In the genomic region with DNA sequence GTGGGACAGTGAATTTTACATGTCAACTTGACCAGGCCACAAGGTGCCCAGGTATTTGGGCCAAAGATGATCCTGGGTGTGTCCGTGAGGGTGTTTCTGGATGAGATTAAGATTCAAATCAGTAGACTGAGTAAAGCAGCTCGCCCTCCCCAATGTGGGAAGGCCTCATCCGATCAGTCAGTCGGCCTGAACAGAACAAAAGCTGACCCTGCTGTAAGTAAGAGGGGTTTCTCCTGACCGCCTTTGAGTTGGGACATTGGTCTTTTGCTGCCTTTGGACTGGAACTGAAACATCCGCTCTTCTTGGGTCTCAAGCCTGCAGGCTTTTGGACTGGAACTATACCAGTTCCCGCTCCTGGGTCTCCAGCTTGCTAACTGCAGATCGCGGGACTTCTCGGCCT, we compare ENCODE assay signal across 20 cellular contexts.
A peak's percentile ranks its signal among the peaks of the same experiment; 100 is the strongest.
DNase-seq lines count a peak whose midpoint lies in the region; ATAC-seq, FAIRE-seq and TF ChIP-seq lines count a peak whose summit lies in the region.
"Had no signal": no experiment of that assay in that cellular context is flagged by ENCODE, and none has a peak within 500 bp of the region (broad histone marks: within the 10 kb centered on the region; RNA-seq: fewer than 3 reads in every experiment).

No MANE protein-coding gene starts in this region.

- no peak for ATAC-seq in foreskin keratinocyte
- ATAC-seq: activated T-cell treated with anti-CD3 and anti-CD28 coated beads, Interleukin-2, amount 50 U/mL, for 72 hours; natural killer cell treated with Interleukin-12 subunit alpha and Interleukin-12 subunit beta and Interleukin-15 and Interleukin-18, amount 100 ng/mL, for 72 hours had no signal

- no peak overlapping the region for H2AK5ac ChIP-seq in H9 (ENCODE audit: insufficient read length, low read length)

- H3K4ac ChIP-seq in H9 (ENCODE audit: low read depth, low read length) = no peak overlapping the region

- H3T11ph ChIP-seq in H9 (ENCODE audit: low read length) = no peak overlapping the region

- 73% methylated on average over 10 of the region's 10 CpGs for WGBS in esophagus muscularis mucosa
- no CpG with 5 or more reads among the region's 10 CpGs for WGBS in H9 (ENCODE audit: extremely low coverage, insufficient read length, low lambda C conversion rate)
- WGBS in small intestine, 3 donors = 90 to 91% (median 91%) methylated on average over 10 of the region's 10 CpGs

- H3K9ac ChIP-seq in adipocyte (ENCODE audit: low read length) = peak overlapping the region; percentile 55
- peak overlapping the region; percentile 80 for H3K9ac ChIP-seq in stomach smooth muscle (ENCODE audit: low read length in 2 of 2)
- H3K9ac ChIP-seq in H9 (ENCODE audit: extremely low read depth, insufficient read length, low read length) = no peak overlapping the region

- H3K14ac ChIP-seq in H9 (ENCODE audit: insufficient read depth, low read length) = no peak overlapping the region; the same call in 1 of the 2 replicates

- no peak overlapping the region for H2BK12ac ChIP-seq in H9 (ENCODE audit: insufficient read length, low read depth, low read length)

- H3K79me1 ChIP-seq in H9 (ENCODE audit: insufficient read depth, low read depth, low read length, poor library complexity, severe bottlenecking) = no peaks in the 10 kb centered on the region

- H2BK15ac ChIP-seq in H9 (ENCODE audit: low read depth, low read length) = no peak overlapping the region

- H3K9me3 Mint-ChIP-seq in nephron progenitor cell (peaks cover 7% of the 10 kb centered on the region), H9 (0 out of 5 replicates have a peak, but pooled peaks cover 0 to under 1% of the 10 kb centered on the region in 2 experiments)
- H3K9me3 Mint-ChIP-seq: activated T-cell treated with anti-CD3 and anti-CD28 coated beads, Interleukin-2, amount 50 U/mL, for 72 hours had no signal

- H3K4me3 ChIP-seq in adipocyte (ENCODE audit: low read length) (peak overlapping the region; percentile 36), esophagus muscularis mucosa (peak overlapping the region in 3 of 4 donors; percentile 29 to 48 (median 36)), stomach smooth muscle (ENCODE audit: low read length in 2 of 2) (peak overlapping the region; percentile 35 to 60), small intestine (ENCODE audit: low read depth in 1 of 2, low read length in 2 of 2) (no peak overlapping the region)
- H3K4me3 ChIP-seq: ascending aorta had no signal

- DNase-seq in adipocyte (ENCODE audit: low read depth) = no peak
- DNase-seq in esophagus muscularis mucosa (ENCODE audit: extremely low spot score) = no peak
- DNase-seq in nephron progenitor cell = no peak
- DNase-seq in H9 = no peak
- no peak for DNase-seq in foreskin keratinocyte
- DNase-seq in H4 (ENCODE audit: low spot score) = no peak
- DNase-seq in small intestine = no peak
- DNase-seq: activated CD4-positive, alpha-beta T cell treated with anti-CD3 and anti-CD28 coated beads for 1 hour; activated CD8-positive, alpha-beta memory T cell treated with anti-CD3 and anti-CD28 coated beads for 24 hours; activated naive CD4-positive, alpha-beta T cell treated with anti-CD3 and anti-CD28 coated beads, Interleukin-2, amount 50 U/mL, for 16 hours; activated T-cell treated with anti-CD3 and anti-CD28 coated beads, Interleukin-2, amount 50 U/mL, for 72 hours; islet precursor cell; NCI-H1105 treated with DMSO at 0.1 percent for 48 hours; NCI-H524 treated with DMSO at 0.1 percent for 48 hours; SW 1271 had no signal

- H3K56ac ChIP-seq in H9 (ENCODE audit: insufficient read length, low read depth, low read length) = no peak overlapping the region

- H4K8ac ChIP-seq in H9 (replicated peaks; ENCODE audit: insufficient read length, low read depth, low read length) = no peak overlapping the region

- intact Hi-C loops in esophagus muscularis mucosa (cut with DNase I) = loop anchor here (5.0 kb wide), 1 partner anchor 96 kb away; no protein-coding TSS in a partner anchor

- no peak for TF ChIP-seq POLR2A in esophagus muscularis mucosa (IDR thresholded peaks at IDR 0.05; ENCODE audit: low read depth)

- H3K36me3 Mint-ChIP-seq in nephron progenitor cell (ENCODE audit: low read depth) (no peaks in the 10 kb centered on the region), H9 (ENCODE audit: insufficient read depth in 1 of 3, low read depth in 3 of 3) (no peaks in the 10 kb centered on the region)
- H3K36me3 Mint-ChIP-seq: natural killer cell treated with Interleukin-12 subunit alpha and Interleukin-12 subunit beta and Interleukin-15 and Interleukin-18, amount 100 ng/mL, for 72 hours had no signal

- H3K4me1 ChIP-seq in adipocyte (ENCODE audit: control insufficient read depth, insufficient read depth, low read length) (peaks cover 19% of the 10 kb centered on the region), esophagus muscularis mucosa (peaks cover 38 to 88% (median 75%) of the 10 kb centered on the region in 4 donors), stomach smooth muscle (ENCODE audit: control insufficient read depth, insufficient read depth, low read length) (peaks cover 81% of the 10 kb centered on the region), H9 (ENCODE audit: insufficient read depth, low read length) (no peaks in the 10 kb centered on the region; the same call in 1 of the 2 replicates), foreskin keratinocyte (no peaks in the 10 kb centered on the region), small intestine (ENCODE audit: control insufficient read depth in 2 of 2, insufficient read depth in 1 of 2, low read depth in 1 of 2, low read length in 1 of 2) (no peaks in the 10 kb centered on the region)

- H3K9me3 ChIP-seq in adipocyte (ENCODE audit: control insufficient read depth, low read length) = no peaks in the 10 kb centered on the region
- no peaks in the 10 kb centered on the region for H3K9me3 ChIP-seq in esophagus muscularis mucosa
- H3K9me3 ChIP-seq in stomach smooth muscle (ENCODE audit: control insufficient read depth in 2 of 2, low read length in 2 of 2) = no peaks in the 10 kb centered on the region
- H3K9me3 ChIP-seq in H9 (ENCODE audit: control insufficient read depth, low read depth, low read length) = no peaks in the 10 kb centered on the region
- H3K9me3 ChIP-seq in small intestine (ENCODE audit: control insufficient read depth, low read depth) = no peaks in the 10 kb centered on the region
- H3K9me3 ChIP-seq: ascending aorta had no signal

- H3K36me3 ChIP-seq in adipocyte (ENCODE audit: control insufficient read depth, insufficient read depth, low read length, severe bottlenecking) (no peaks in the 10 kb centered on the region), esophagus muscularis mucosa (no peaks in the 10 kb centered on the region), stomach smooth muscle (ENCODE audit: control insufficient read depth in 2 of 2, insufficient read depth in 2 of 2, low read length in 2 of 2) (no peaks in the 10 kb centered on the region), small intestine (ENCODE audit: control insufficient read depth in 2 of 2, insufficient read depth in 2 of 2, low read length in 2 of 2) (no peaks in the 10 kb centered on the region)
- H3K36me3 ChIP-seq: ascending aorta had no signal

- FAIRE-seq in small intestine (lab: Jason Lieb, UNC) = no peak
- FAIRE-seq: GM18507 had no signal

- no peaks in the 10 kb centered on the region for H3K27me3 ChIP-seq in adipocyte (replicated peaks; ENCODE audit: control insufficient read depth, insufficient read depth, low read length)
- no peaks in the 10 kb centered on the region for H3K27me3 ChIP-seq in esophagus muscularis mucosa
- no peaks in the 10 kb centered on the region for H3K27me3 ChIP-seq in stomach smooth muscle (ENCODE audit: control insufficient read depth in 1 of 2, insufficient read depth in 2 of 2, low read length in 2 of 2)
- H3K27me3 ChIP-seq in H9 (ENCODE audit: insufficient read depth, low read length) = no peaks in the 10 kb centered on the region
- H3K27me3 ChIP-seq in foreskin keratinocyte = no peaks in the 10 kb centered on the region
- H3K27me3 ChIP-seq in small intestine (ENCODE audit: control insufficient read depth in 2 of 2, insufficient read depth in 2 of 2, low read length in 2 of 2) = no peaks in the 10 kb centered on the region
- H3K27me3 ChIP-seq: ascending aorta had no signal

- H3K18ac ChIP-seq in H9 (ENCODE audit: insufficient read length, low read depth, low read length) = no peak overlapping the region

- H3K27me3 Mint-ChIP-seq in nephron progenitor cell (ENCODE audit: low read depth, poor library complexity) (no peaks in the 10 kb centered on the region), H9 (ENCODE audit: low read depth) (no peaks in the 10 kb centered on the region; the same call in none of the 2 replicates)
- H3K27me3 Mint-ChIP-seq: memory B cell had no signal

- no peaks in the 10 kb centered on the region for H3K79me2 ChIP-seq in H9 (ENCODE audit: insufficient read depth, low read length)

- no peak overlapping the region for H2BK20ac ChIP-seq in H9 (ENCODE audit: low read depth, low read length, poor library complexity, severe bottlenecking)

- H2AFZ ChIP-seq in H9 (ENCODE audit: low read length) = no peak overlapping the region

- H3K27ac ChIP-seq in esophagus muscularis mucosa (replicated peaks in 1 of 4) (peak overlapping the region; percentile 90 to 96 (median 94)), stomach smooth muscle (ENCODE audit: low read length) (peak overlapping the region; percentile 100), H9 (ENCODE audit: insufficient read length, low read depth, low read length) (no peak overlapping the region), foreskin keratinocyte (no peak overlapping the region), small intestine (ENCODE audit: low read depth in 1 of 2, low read length in 1 of 2) (peak overlapping the region in 1 of 2 donors; percentile 48)

- no peak overlapping the region for H2BK120ac ChIP-seq in H9 (ENCODE audit: low read depth, low read length, poor library complexity, severe bottlenecking)

- H3K27ac Mint-ChIP-seq in nephron progenitor cell = peak overlapping the region; percentile 84
- peak overlapping the region in 1 of 3 experiments; percentile 95; a peak in 1 of 7 replicates for H3K27ac Mint-ChIP-seq in H9
- H3K27ac Mint-ChIP-seq: activated T-cell treated with anti-CD3 and anti-CD28 coated beads, Interleukin-2, amount 50 U/mL, for 72 hours; memory B cell; natural killer cell treated with Interleukin-12 subunit alpha and Interleukin-12 subunit beta and Interleukin-15 and Interleukin-18, amount 100 ng/mL, for 72 hours had no signal

- no peak overlapping the region for H3K23ac ChIP-seq in H9 (ENCODE audit: insufficient read length, low read depth, low read length)

- H4K20me1 ChIP-seq in H9 (ENCODE audit: control insufficient read depth, insufficient read depth, insufficient read length) = no peaks in the 10 kb centered on the region

- H4K5ac ChIP-seq in H9 (ENCODE audit: insufficient read length, low read depth, low read length) = no peak overlapping the region

- H3K4me3 Mint-ChIP-seq in nephron progenitor cell = no peak overlapping the region
- H3K4me3 Mint-ChIP-seq in H9 = no peak overlapping the region
- H3K4me3 Mint-ChIP-seq: activated T-cell treated with anti-CD3 and anti-CD28 coated beads, Interleukin-2, amount 50 U/mL, for 72 hours; memory B cell; natural killer cell treated with Interleukin-12 subunit alpha and Interleukin-12 subunit beta and Interleukin-15 and Interleukin-18, amount 100 ng/mL, for 72 hours had no signal

- H3K4me2 ChIP-seq in H9 (ENCODE audit: insufficient read depth, insufficient read length, low read length) = no peak overlapping the region

- no peak overlapping the region for H4K91ac ChIP-seq in H9 (ENCODE audit: insufficient read length, low read depth, low read length)

- TF ChIP-seq CTCF in esophagus muscularis mucosa (IDR thresholded peaks at IDR 0.05) (no peak), nephron progenitor cell (IDR thresholded peaks at IDR 0.05) (no peak), H9 (conservative IDR thresholded peaks at IDR 0.05) (no peak), foreskin keratinocyte (conservative IDR thresholded peaks at IDR 0.05) (no peak)

- H3K4me1 Mint-ChIP-seq in nephron progenitor cell = peaks cover 86% of the 10 kb centered on the region
- peaks cover 32 to 39% of the 10 kb centered on the region in 2 experiments for H3K4me1 Mint-ChIP-seq in H9

- no peaks in the 10 kb centered on the region for H3K23me2 ChIP-seq in H9 (ENCODE audit: insufficient read length, low read depth, low read length, poor library complexity, severe bottlenecking)

- H2BK5ac ChIP-seq in H9 (ENCODE audit: insufficient read length, low read length) = no peak overlapping the region

- TF ChIP-seq EP300 in esophagus muscularis mucosa (IDR thresholded peaks at IDR 0.05) = no peak

Comparison
In these comparisons a context has a peak if more than half of its experiments do, and no peak if none do; other contexts are left out.
1. H3K4me3 ChIP-seq: peak in adipocyte (single experiment), esophagus muscularis mucosa (3 of 4) and stomach smooth muscle (2 of 2); none in small intestine (0 of 2).
2. H3K27ac ChIP-seq: peak in esophagus muscularis mucosa (4 of 4) and stomach smooth muscle (single experiment); none in H9 (single experiment) and foreskin keratinocyte (single experiment).